8 cellular contexts compared by ENCODE assay signal in the genomic region with DNA sequence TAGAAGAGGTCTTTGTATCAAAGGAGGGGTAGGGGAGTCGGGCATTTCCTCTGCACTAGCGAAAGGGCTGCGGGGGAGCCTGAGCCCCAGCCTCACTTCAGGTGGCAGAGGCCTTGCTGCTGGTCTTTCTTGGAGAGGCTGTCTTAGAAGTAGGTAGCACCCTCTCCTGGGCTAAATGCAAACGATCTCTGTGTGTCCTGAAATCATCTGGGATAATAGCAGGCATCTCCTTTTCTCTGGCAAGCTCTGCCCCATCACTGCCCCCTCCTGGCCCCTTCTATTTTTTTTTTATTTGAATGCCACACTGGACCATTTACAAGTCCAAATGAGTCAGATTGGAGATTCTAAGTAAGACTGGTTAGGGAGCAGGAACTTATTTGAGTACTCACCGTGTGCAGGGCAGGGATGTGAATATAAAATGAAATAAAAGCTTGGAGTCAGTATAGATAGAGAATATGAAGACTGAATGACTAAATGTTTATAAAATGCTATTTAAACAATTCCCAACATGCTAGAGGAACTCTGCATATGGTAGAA.
A peak's percentile ranks its signal among the peaks of the same experiment; 100 is the strongest.
DNase-seq lines count a peak whose midpoint lies in the region; ATAC-seq and TF ChIP-seq lines count a peak whose summit lies in the region.

No MANE protein-coding gene starts in this region.

- peak; percentile 53 for TF ChIP-seq CTCF in coronary artery (IDR thresholded peaks at IDR 0.05)

- peak; percentile 56 for ATAC-seq in GM18511 (IDR thresholded peaks at IDR 0.05; ENCODE audit: unreplicated experiment)
- ATAC-seq in left lobe of liver, result peak; percentile 100
- ATAC-seq in HG02763 (IDR thresholded peaks at IDR 0.05; ENCODE audit: unreplicated experiment), result no peak

- H3K4me1 Mint-ChIP-seq in T-helper 2 cell treated with Interferon-gamma antibody and Interleukin-4, amounts not matched to agents 5 μg/mL and 100 μg/mL, for 36 hours (ENCODE audit: low read depth), result no peaks in the 10 kb centered on the region

- H3K27ac Mint-ChIP-seq in T-helper 2 cell treated with Interferon-gamma antibody and Interleukin-4, amounts not matched to agents 5 μg/mL and 100 μg/mL, for 36 hours, result no peak overlapping the region

- H3K9me3 Mint-ChIP-seq in T-helper 2 cell treated with Interferon-gamma antibody and Interleukin-4, amounts not matched to agents 5 μg/mL and 100 μg/mL, for 36 hours, result no peaks in the 10 kb centered on the region

- peaks cover 43% of the 10 kb centered on the region for H3K27me3 Mint-ChIP-seq in T-helper 2 cell treated with Interferon-gamma antibody and Interleukin-4, amounts not matched to agents 5 μg/mL and 100 μg/mL, for 36 hours (ENCODE audit: low read depth)

- no peak overlapping the region for H3K4me3 Mint-ChIP-seq in T-helper 2 cell treated with Interferon-gamma antibody and Interleukin-4, amounts not matched to agents 5 μg/mL and 100 μg/mL, for 36 hours

- no peak overlapping the region for H3K27ac ChIP-seq in coronary artery

- peak; percentile 85 for DNase-seq in Ammon's horn (ENCODE audit: low spot score)
- peak; percentile 75 for DNase-seq in NCI-H2029 (lab: John Stamatoyannopoulos, UW)
- peak; percentile 7 for DNase-seq in T-helper 2 cell treated with Interferon-gamma antibody and Interleukin-4, amounts not matched to agents 5 μg/mL and 100 μg/mL, for 36 hours (ENCODE audit: low spot score)
- peak; percentile 79 for DNase-seq in coronary artery (ENCODE audit: low spot score)
- peak; percentile 67 for DNase-seq in left lobe of liver (ENCODE audit: low spot score)
- peak; percentile 9 for DNase-seq in stimulated activated naive CD4-positive, alpha-beta T cell treated with Interleukin-2 at 50 U/mL for 16 hours (lab: John Stamatoyannopoulos, UW)

- no peak overlapping the region for H3K4me3 ChIP-seq in coronary artery

- H3K36me3 Mint-ChIP-seq in T-helper 2 cell treated with Interferon-gamma antibody and Interleukin-4, amounts not matched to agents 5 μg/mL and 100 μg/mL, for 36 hours (ENCODE audit: low read depth), result no peaks in the 10 kb centered on the region

Comparison
In these comparisons a context has a peak if more than half of its experiments do, and no peak if none do; other contexts are left out.
1. DNase-seq: peak in every context shown above with its lines; median percentile 85 in Ammon's horn; 79 in coronary artery; 75 in NCI-H2029; 67 in left lobe of liver; 9 in stimulated activated naive CD4-positive, alpha-beta T cell treated with Interleukin-2 at 50 U/mL for 16 hours; 7 in T-helper 2 cell treated with Interferon-gamma antibody and Interleukin-4, amounts not matched to agents 5 μg/mL and 100 μg/mL, for 36 hours.